ENCODE assay signal across 4 cellular contexts in the genomic region with DNA sequence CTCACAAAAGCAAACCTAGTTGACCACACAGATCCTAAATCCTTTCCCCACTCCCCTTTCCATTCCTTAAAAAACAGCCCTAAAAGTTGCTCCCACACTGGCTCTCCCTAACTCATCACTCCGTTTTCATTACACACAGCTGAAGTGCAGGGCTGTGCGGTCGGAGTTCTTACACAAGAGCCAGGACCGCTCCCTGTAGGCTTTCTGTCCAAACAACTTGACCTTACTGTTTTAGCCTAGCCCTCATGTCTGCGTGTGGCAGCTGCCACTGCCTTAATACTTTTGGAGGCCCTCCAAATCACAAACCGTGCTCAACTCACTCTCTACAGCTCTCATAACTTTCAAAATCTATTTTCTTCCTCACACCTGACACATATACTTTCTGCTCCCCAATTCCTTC. TPM values are rescaled to one million over a fixed set of nuclear protein-coding genes. Genes with fewer than 3 reads are reported as not detected.
"Had no signal": no experiment of that assay in that cellular context is flagged by ENCODE, and none has a peak within 500 bp of the region (broad histone marks: within the 10 kb centered on the region; RNA-seq: fewer than 3 reads in every experiment).

No MANE protein-coding gene starts in this region.

RNA-seq across cellular contexts. Expression of gene TNFAIP6, which starts 45.0 kb away (rescaled TPM):
- total RNA-seq: activated CD4-positive, alpha-beta T cell treated with anti-CD3 and anti-CD28 coated beads, Interleukin-2, amount 10 ng/mL, durations not matched to agents 7 days and 5 days; activated CD8-positive, alpha-beta T cell treated with anti-CD3 and anti-CD28 coated beads, Interleukin-2, amount 10 ng/mL, durations not matched to agents 7 days and 5 days; activated naive CD8-positive, alpha-beta T cell treated with anti-CD3 and anti-CD28 coated beads, Interleukin-2, amount 10 ng/mL, durations not matched to agents 7 days and 5 days; activated T-helper 2 cell treated with anti-CD3 and anti-CD28 coated beads, Interferon-gamma antibody, Interleukin-2, Interleukin-4, amounts not matched to agents 10 μg/mL and 5 μg/mL and 100 μg/mL, durations not matched to agents 14 hours and 24 hours and 36 hours had no signal
